ENCODE assay signal across 17 cellular contexts in genomic region chr4:7306986-7307385, GRCh38.
DNase-seq lines count a peak whose midpoint lies in the region; ATAC-seq and TF ChIP-seq lines count a peak whose summit lies in the region.
"Had no signal": no experiment of that assay in that cellular context is flagged by ENCODE, and none has a peak within 500 bp of the region (broad histone marks: within the 10 kb centered on the region; RNA-seq: fewer than 3 reads in every experiment).

No MANE protein-coding gene starts in this region.

- H3K27ac ChIP-seq in angular gyrus (ENCODE audit: low read depth, low read length): peak overlapping the region; percentile 68
- H3K27ac ChIP-seq in cingulate gyrus (ENCODE audit: low read depth, low read length): peak overlapping the region; percentile 15
- H3K27ac ChIP-seq in neuronal stem cell (replicated peaks; ENCODE audit: low read length): no peak overlapping the region
- no peak overlapping the region for H3K27ac ChIP-seq in PC-3 (ENCODE audit: low read length)
- H3K27ac ChIP-seq in SK-N-SH (ENCODE audit: low read depth in 2 of 2, low read length in 1 of 2): no peak overlapping the region
- H3K27ac ChIP-seq: BLaER1 treated with 17β-estradiol and CSF1 and Interleukin-3, amounts not matched to agents 10 nM and 100 nM had no signal

- H2BK15ac ChIP-seq in neuronal stem cell (ENCODE audit: low read length): peak overlapping the region; percentile 87

- peaks cover 0 to 2% (median 0%) of the 10 kb centered on the region in 7 donors for H3K9me3 Mint-ChIP-seq in CD14-positive monocyte
- H3K9me3 Mint-ChIP-seq: CD4-positive, CD25-positive, alpha-beta regulatory T cell; CD8-positive, alpha-beta memory T cell; H9 had no signal

- H3K4me3 ChIP-seq in neuronal stem cell (ENCODE audit: low read length in 2 of 2) (no peak overlapping the region), PC-3 (ENCODE audit: low read length) (no peak overlapping the region), SK-N-SH (ENCODE audit: low read depth in 2 of 2, low read length in 1 of 2) (no peak overlapping the region)
- H3K4me3 ChIP-seq: BLaER1 treated with 17β-estradiol and CSF1 and Interleukin-3, amounts not matched to agents 10 nM and 100 nM had no signal

- no peak overlapping the region for H3K9ac ChIP-seq in neuronal stem cell (ENCODE audit: low read depth, low read length, poor library complexity)
- no peak overlapping the region for H3K9ac ChIP-seq in PC-3 (ENCODE audit: low read length)
- no peak overlapping the region for H3K9ac ChIP-seq in SK-N-SH
- H3K9ac ChIP-seq: BLaER1 treated with 17β-estradiol and CSF1 and Interleukin-3, amounts not matched to agents 10 nM and 100 nM had no signal

- ATAC-seq in PC-3: no peak
- ATAC-seq: HepG2 had no signal

- peaks cover 0 to 2% of the 10 kb centered on the region in 2 donors for H3K9me3 ChIP-seq in neuronal stem cell (replicated peaks in 1 of 2; ENCODE audit: control insufficient read depth in 2 of 2, insufficient read depth in 1 of 2, low read depth in 1 of 2, low read length in 2 of 2)
- H3K9me3 ChIP-seq in PC-3 (ENCODE audit: low read length): no peaks in the 10 kb centered on the region
- H3K9me3 ChIP-seq in SK-N-SH: no peaks in the 10 kb centered on the region
- H3K9me3 ChIP-seq: BLaER1 treated with 17β-estradiol and CSF1 and Interleukin-3, amounts not matched to agents 10 nM and 100 nM had no signal

- DNase-seq in neuronal stem cell (ENCODE audit: low spot score): no peak
- no peak for DNase-seq in PC-3
- no peak for DNase-seq in SK-N-SH
- no peak for DNase-seq in CD14-positive monocyte (ENCODE audit: low spot score)
- DNase-seq: CD4-positive, CD25-positive, alpha-beta regulatory T cell; CD8-positive, alpha-beta memory T cell; COR-L47; DMS 273 treated with DMSO at 0.1 percent for 48 hours; DMS53; DND-41; EL; H9 had no signal

- H2AFZ ChIP-seq in neuronal stem cell (ENCODE audit: low read length): no peak overlapping the region
- H2AFZ ChIP-seq in PC-3 (ENCODE audit: low read length): no peak overlapping the region
- H2AFZ ChIP-seq in SK-N-SH (ENCODE audit: low read depth): no peak overlapping the region

- H3K27ac Mint-ChIP-seq in CD14-positive monocyte: no peak overlapping the region
- H3K27ac Mint-ChIP-seq: B cell; CD4-positive, CD25-positive, alpha-beta regulatory T cell; CD8-positive, alpha-beta memory T cell had no signal

- POLR2A ChIA-PET in PC-3 (lab: Charles Lee; ENCODE audit: unreplicated experiment) (no interaction called here), SK-N-SH (lab: Yijun Ruan, JAX) (no interaction called here)

- H2BK12ac ChIP-seq in neuronal stem cell (ENCODE audit: low read length): no peak overlapping the region

- H3K4me3 Mint-ChIP-seq in CD14-positive monocyte: no peak overlapping the region
- H3K4me3 Mint-ChIP-seq: B cell; CD4-positive, CD25-positive, alpha-beta regulatory T cell; CD8-positive, alpha-beta memory T cell; H9 had no signal

- no peaks in the 10 kb centered on the region for H3K36me3 Mint-ChIP-seq in CD14-positive monocyte
- H3K36me3 Mint-ChIP-seq: CD4-positive, CD25-positive, alpha-beta regulatory T cell; CD8-positive, alpha-beta memory T cell had no signal

- no peak overlapping the region for H4K8ac ChIP-seq in neuronal stem cell (ENCODE audit: low read depth, low read length)

- H3K23ac ChIP-seq in neuronal stem cell (ENCODE audit: low read depth, low read length, poor library complexity): no peak overlapping the region

- WGBS in neuronal stem cell (ENCODE audit: extremely low coverage in 2 of 2, insufficient read length in 2 of 2, insufficient replicate concordance in 1 of 2), 2 donors: no CpG with 5 or more reads among the region's 11 CpGs
- WGBS in SK-N-SH (ENCODE audit: low lambda C conversion rate): 50% methylated on average over 10 of the region's 11 CpGs

- no peak overlapping the region for H4K91ac ChIP-seq in neuronal stem cell (ENCODE audit: low read depth, low read length, poor library complexity)

- H3K9me2 ChIP-seq in PC-3 (replicated peaks; ENCODE audit: low read length) (no peaks in the 10 kb centered on the region), SK-N-SH (no peaks in the 10 kb centered on the region)

- peaks cover 8 to 11% (median 10%) of the 10 kb centered on the region in 3 donors for H3K27me3 Mint-ChIP-seq in CD14-positive monocyte (ENCODE audit: low read depth in 3 of 3)

- H3K18ac ChIP-seq in neuronal stem cell (ENCODE audit: low read length): peak overlapping the region; percentile 64

- H3K4me2 ChIP-seq in neuronal stem cell (ENCODE audit: insufficient read depth, low read length, poor library complexity, severe bottlenecking): no peak overlapping the region
- no peak overlapping the region for H3K4me2 ChIP-seq in PC-3 (ENCODE audit: low read length)
- H3K4me2 ChIP-seq in SK-N-SH: no peak overlapping the region
- H3K4me2 ChIP-seq: BLaER1 treated with 17β-estradiol and CSF1 and Interleukin-3, amounts not matched to agents 10 nM and 100 nM had no signal

- H2BK120ac ChIP-seq in neuronal stem cell (ENCODE audit: low read depth, low read length): no peak overlapping the region

- TF ChIP-seq EP300 in SK-N-SH (IDR thresholded peaks at IDR 0.05; ENCODE audit: borderline replicate concordance in 1 of 2, low read depth in 1 of 2, low read length in 1 of 2): no peak

- H3K79me1 ChIP-seq in neuronal stem cell (ENCODE audit: low read depth, low read length): no peaks in the 10 kb centered on the region

- H3K79me2 ChIP-seq in PC-3 (ENCODE audit: low read length) (no peaks in the 10 kb centered on the region), SK-N-SH (ENCODE audit: insufficient read depth) (no peaks in the 10 kb centered on the region)

- no peaks in the 10 kb centered on the region for H3K4me1 Mint-ChIP-seq in CD14-positive monocyte
- H3K4me1 Mint-ChIP-seq: B cell; CD4-positive, CD25-positive, alpha-beta regulatory T cell; CD8-positive, alpha-beta memory T cell had no signal

- TF ChIP-seq CTCF in PC-3 (conservative IDR thresholded peaks at IDR 0.05; ENCODE audit: low read depth, low read length) (no peak), SK-N-SH (IDR thresholded peaks at IDR 0.05) (no peak), CD14-positive monocyte (IDR thresholded peaks at IDR 0.05) (no peak)

- intact Hi-C loops in PC-3 (cut with micrococcal nuclease) (no loop called here), CD14-positive monocyte (cut with micrococcal nuclease) (no loop called here)

- BruUV-seq in PC-3 (replicated peaks; lab: Mats Ljungman, UMichigan): no TSS peak

- H2AK5ac ChIP-seq in neuronal stem cell (ENCODE audit: low read depth, low read length): peak overlapping the region; percentile 65

- H3F3A ChIP-seq in PC-3 (ENCODE audit: low read length, unreplicated experiment) (no peaks in the 10 kb centered on the region), SK-N-SH (replicated peaks; ENCODE audit: insufficient read depth) (no peaks in the 10 kb centered on the region)

- H2BK5ac ChIP-seq in neuronal stem cell (ENCODE audit: low read length): no peak overlapping the region

- H3K4ac ChIP-seq in neuronal stem cell (ENCODE audit: low read length): no peak overlapping the region

- H3K36me3 ChIP-seq in neuronal stem cell (replicated peaks in 1 of 2; ENCODE audit: control insufficient read depth in 2 of 2, insufficient read depth in 2 of 2, low read length in 2 of 2) (no peaks in the 10 kb centered on the region), PC-3 (ENCODE audit: low read depth, low read length) (no peaks in the 10 kb centered on the region), SK-N-SH (replicated peaks in 1 of 2; ENCODE audit: control insufficient read depth in 1 of 2, insufficient read depth in 2 of 2, low read length in 1 of 2) (no peaks in the 10 kb centered on the region)
- H3K36me3 ChIP-seq: BLaER1 treated with 17β-estradiol and CSF1 and Interleukin-3, amounts not matched to agents 10 nM and 100 nM had no signal

- H3K4me1 ChIP-seq in neuronal stem cell (ENCODE audit: control insufficient read depth in 2 of 2, insufficient read depth in 1 of 2, low read depth in 1 of 2, low read length in 2 of 2) (peaks cover 0 to 26% of the 10 kb centered on the region in 2 donors), PC-3 (ENCODE audit: insufficient read depth, low read length) (no peaks in the 10 kb centered on the region), SK-N-SH (ENCODE audit: control insufficient read depth in 1 of 2, insufficient read depth in 2 of 2, low read depth in 1 of 2, low read length in 1 of 2) (peaks cover 0 to 3% of the 10 kb centered on the region in 2 experiments; a peak in 1 of 4 replicates)

- peaks cover 0 to 31% (median 0%) of the 10 kb centered on the region in 3 experiments for H3K27me3 ChIP-seq in neuronal stem cell (ENCODE audit: control insufficient read depth in 3 of 3, insufficient read depth in 3 of 3, low read depth in 1 of 3, low read length in 3 of 3)
- H3K27me3 ChIP-seq in PC-3 (ENCODE audit: low read length): no peaks in the 10 kb centered on the region
- H3K27me3 ChIP-seq in SK-N-SH (ENCODE audit: insufficient read depth): peaks cover 10% of the 10 kb centered on the region
- H3K27me3 ChIP-seq: BLaER1 treated with 17β-estradiol and CSF1 and Interleukin-3, amounts not matched to agents 10 nM and 100 nM had no signal

- CTCF ChIA-PET in PC-3 (lab: Charles Lee): no interaction called here
- CTCF ChIA-PET in SK-N-SH (lab: Yijun Ruan, JAX): interaction anchor here (1.2 kb wide), 1 partner anchor 115 kb away, joined by 6 read pairs; the partner anchor contains the start of gene SORCS2

- H3K14ac ChIP-seq in neuronal stem cell (ENCODE audit: low read length): no peak overlapping the region

- H4K20me1 ChIP-seq in PC-3 (ENCODE audit: low read length) (no peaks in the 10 kb centered on the region), SK-N-SH (ENCODE audit: insufficient read depth) (no peaks in the 10 kb centered on the region)

- TF ChIP-seq RAD21 in SK-N-SH (IDR thresholded peaks at IDR 0.05; ENCODE audit: low read length): no peak

TF ChIP-seq in SK-N-SH, 30 proteins besides CTCF, POLR2A, EP300 and RAD21:
- TF ChIP-seq, protein P1, sequence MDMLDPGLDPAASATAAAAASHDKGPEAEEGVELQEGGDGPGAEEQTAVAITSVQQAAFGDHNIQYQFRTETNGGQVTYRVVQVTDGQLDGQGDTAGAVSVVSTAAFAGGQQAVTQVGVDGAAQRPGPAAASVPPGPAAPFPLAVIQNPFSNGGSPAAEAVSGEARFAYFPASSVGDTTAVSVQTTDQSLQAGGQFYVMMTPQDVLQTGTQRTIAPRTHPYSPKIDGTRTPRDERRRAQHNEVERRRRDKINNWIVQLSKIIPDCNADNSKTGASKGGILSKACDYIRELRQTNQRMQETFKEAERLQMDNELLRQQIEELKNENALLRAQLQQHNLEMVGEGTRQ (IDR thresholded peaks at IDR 0.05; ENCODE audit: borderline replicate concordance, low read depth, low read length): no peak
TF ChIP-seq in SK-N-SH: peak in this region for 0.

Comparison
In these comparisons a context has a peak if more than half of its experiments do, and no peak if none do; other contexts are left out.
1. H3K27ac ChIP-seq: peak in angular gyrus (single experiment) and cingulate gyrus (single experiment); none in neuronal stem cell (single experiment), PC-3 (single experiment) and SK-N-SH (0 of 2).